ENCODE assay signal across 8 cellular contexts in genomic region chr18:62586148-62586774, GRCh38.
DNase-seq lines count a peak whose midpoint lies in the region; ATAC-seq, FAIRE-seq and TF ChIP-seq lines count a peak whose summit lies in the region.

No MANE protein-coding gene starts in this region.

- TF ChIP-seq CTCF in GM10248 (IDR thresholded peaks at IDR 0.05; ENCODE audit: control extremely low read depth, extremely low read depth, low read depth, missing control alignments) = peak; percentile 91
- peak; percentile 73 to 97 (median 92) for TF ChIP-seq CTCF in HCT116 (IDR thresholded peaks at IDR 0.05 in 2 of 3, conservative IDR thresholded peaks at IDR 0.05 in 1 of 3; ENCODE audit: borderline replicate concordance in 1 of 3, insufficient read depth in 1 of 3, low read depth in 2 of 3, low read length in 2 of 3)

- no TSS peak for BruUV-seq in HCT116 (replicated peaks; lab: Mats Ljungman, UMichigan)

- peak; percentile 86 for DNase-seq in GM10248 (ENCODE audit: extremely low spot score)
- DNase-seq in HCT116 (ENCODE audit: low read depth, low spot score) = peak; percentile 32
- peak; percentile 67 for DNase-seq in NCI-H1105 treated with DMSO at 0.1 percent for 48 hours (lab: John Stamatoyannopoulos, UW)
- DNase-seq in T-helper 2 cell treated with Interferon-gamma antibody and Interleukin-4, amounts not matched to agents 5 μg/mL and 100 μg/mL, for 36 hours (ENCODE audit: low spot score) = peak; percentile 85
- peak; percentile 87 for DNase-seq in astrocyte of the hippocampus (ENCODE audit: low read depth, low spot score)
- DNase-seq in hypothalamus (lab: John Stamatoyannopoulos, UW) = peak in 48 of 51 donors; percentile 7 to 87 (median 58)
- DNase-seq in small intestine = peak; percentile 50
- no peak for DNase-seq in OCI-M2 (lab: John Stamatoyannopoulos, UW; ENCODE audit: unreplicated experiment)

- TF ChIP-seq POLR2A in HCT116 (IDR thresholded peaks at IDR 0.05; ENCODE audit: borderline replicate concordance, extremely low read depth, insufficient read depth, insufficient read length) = no peak

- peaks cover 28% of the 10 kb centered on the region for H3K36me3 Mint-ChIP-seq in T-helper 2 cell treated with Interferon-gamma antibody and Interleukin-4, amounts not matched to agents 5 μg/mL and 100 μg/mL, for 36 hours (ENCODE audit: low read depth)

- H3K27ac Mint-ChIP-seq in T-helper 2 cell treated with Interferon-gamma antibody and Interleukin-4, amounts not matched to agents 5 μg/mL and 100 μg/mL, for 36 hours = peak overlapping the region; percentile 87

- intact Hi-C loops in HCT116 (cut with micrococcal nuclease) = loop anchor here (1.0 kb wide), 1 partner anchor 396 kb away; no protein-coding TSS in a partner anchor

- H3K4me3 ChIP-seq in HCT116 (replicated peaks in 1 of 2; ENCODE audit: low read depth in 1 of 2, low read length in 2 of 2) (no peak overlapping the region), small intestine (ENCODE audit: low read depth in 1 of 2, low read length in 2 of 2) (no peak overlapping the region)

- no peaks in the 10 kb centered on the region for H3K27me3 ChIP-seq in HCT116 (ENCODE audit: insufficient read depth, low read length)
- no peaks in the 10 kb centered on the region for H3K27me3 ChIP-seq in small intestine (ENCODE audit: control insufficient read depth in 2 of 2, insufficient read depth in 2 of 2, low read length in 2 of 2)

- H3K4me1 Mint-ChIP-seq in T-helper 2 cell treated with Interferon-gamma antibody and Interleukin-4, amounts not matched to agents 5 μg/mL and 100 μg/mL, for 36 hours (ENCODE audit: low read depth) = peaks cover 36% of the 10 kb centered on the region

- H3K9me3 Mint-ChIP-seq in T-helper 2 cell treated with Interferon-gamma antibody and Interleukin-4, amounts not matched to agents 5 μg/mL and 100 μg/mL, for 36 hours = no peaks in the 10 kb centered on the region

- RAD21 ChIA-PET in HCT116 (lab: Charles Lee; ENCODE audit: low non-redundant PET in 1 of 2, low total read pairs in 2 of 2, uncharacterized antibody in 2 of 2, unreplicated experiment in 2 of 2) = no interaction called here

- H3K36me3 ChIP-seq in HCT116 (ENCODE audit: control insufficient read depth in 1 of 2, insufficient read depth in 2 of 2, low read length in 2 of 2) (no peaks in the 10 kb centered on the region), small intestine (ENCODE audit: control insufficient read depth in 2 of 2, insufficient read depth in 2 of 2, low read length in 2 of 2) (no peaks in the 10 kb centered on the region)

- H3K9ac ChIP-seq in HCT116 (ENCODE audit: low read length) = no peak overlapping the region

- H3K79me2 ChIP-seq in HCT116 (ENCODE audit: insufficient read depth, low read length) = no peaks in the 10 kb centered on the region

- ATAC-seq in HCT116 = peak; percentile 85

- POLR2A ChIA-PET in GM10248 (lab: Yijun Ruan, JAX) (interaction anchor here (0.6 to 0.7 kb wide), 2 partner anchors 59 to 557 kb away, joined by 3 to 5 read pairs; no protein-coding TSS in a partner anchor), HCT116 (lab: Charles Lee) (no interaction called here)

- no peaks in the 10 kb centered on the region for H3K9me2 ChIP-seq in HCT116 (ENCODE audit: insufficient read depth)

- H3K4me1 ChIP-seq in HCT116 (ENCODE audit: control insufficient read depth in 1 of 2, insufficient read depth in 2 of 2, low read length in 2 of 2) (peaks cover 0 to 8% of the 10 kb centered on the region in 2 experiments; a peak in 2 of 4 replicates), small intestine (ENCODE audit: control insufficient read depth in 2 of 2, insufficient read depth in 1 of 2, low read depth in 1 of 2, low read length in 1 of 2) (no peaks in the 10 kb centered on the region)

- peak; percentile 89 for TF ChIP-seq RAD21 in HCT116 (IDR thresholded peaks at IDR 0.05; ENCODE audit: low read depth)

- no peak for FAIRE-seq in small intestine (lab: Jason Lieb, UNC)

- H4K20me1 ChIP-seq in HCT116 (ENCODE audit: insufficient read depth) = no peaks in the 10 kb centered on the region

- H3K27me3 Mint-ChIP-seq in T-helper 2 cell treated with Interferon-gamma antibody and Interleukin-4, amounts not matched to agents 5 μg/mL and 100 μg/mL, for 36 hours (ENCODE audit: low read depth) = no peaks in the 10 kb centered on the region

- no peak overlapping the region for H3K4me2 ChIP-seq in HCT116 (ENCODE audit: low read length)

- CTCF ChIA-PET in GM10248 (lab: Yijun Ruan, JAX) = interaction anchor here (0.6 to 7.9 kb wide), 34 partner anchors 10 to 432 kb away, joined by 3 to 114 read pairs (median 4); partner anchors contain the start of genes PIGN, RELCH and ZCCHC2
- CTCF ChIA-PET in HCT116 (lab: Charles Lee) = interaction anchor here (0.6 to 3.5 kb wide), 8 partner anchors 8 to 409 kb away, joined by 3 to 34 read pairs (median 4); no protein-coding TSS in a partner anchor

- H2AFZ ChIP-seq in HCT116 (ENCODE audit: low read depth, low read length, poor library complexity, severe bottlenecking) = no peak overlapping the region

- peak overlapping the region; percentile 30 for H3K4me3 Mint-ChIP-seq in T-helper 2 cell treated with Interferon-gamma antibody and Interleukin-4, amounts not matched to agents 5 μg/mL and 100 μg/mL, for 36 hours

- H3K9me3 ChIP-seq in HCT116 (ENCODE audit: control insufficient read depth in 1 of 2, insufficient read depth in 1 of 2, low read depth in 1 of 2, low read length in 2 of 2) (no peaks in the 10 kb centered on the region), small intestine (ENCODE audit: control insufficient read depth, low read depth) (no peaks in the 10 kb centered on the region)

- no peak overlapping the region for H3K27ac ChIP-seq in HCT116 (ENCODE audit: low read depth, low read length)
- no peak overlapping the region for H3K27ac ChIP-seq in small intestine (ENCODE audit: low read depth in 1 of 2, low read length in 1 of 2)

- 19 to 36% (median 28%) methylated on average over 14 of the region's 14 CpGs for WGBS in small intestine, 3 donors

TF ChIP-seq in HCT116, 20 proteins besides CTCF, POLR2A, EP300 and RAD21:
- no peak for TF ChIP-seq MAX (IDR thresholded peaks at IDR 0.05)
- TF ChIP-seq TCF7L2 (IDR thresholded peaks at IDR 0.05; ENCODE audit: borderline replicate concordance, extremely low read depth, insufficient read depth, insufficient read length) = no peak
- TF ChIP-seq, protein P1, sequence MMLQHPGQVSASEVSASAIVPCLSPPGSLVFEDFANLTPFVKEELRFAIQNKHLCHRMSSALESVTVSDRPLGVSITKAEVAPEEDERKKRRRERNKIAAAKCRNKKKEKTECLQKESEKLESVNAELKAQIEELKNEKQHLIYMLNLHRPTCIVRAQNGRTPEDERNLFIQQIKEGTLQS (IDR thresholded peaks at IDR 0.05) = no peak
- no peak for TF ChIP-seq ELF1 (IDR thresholded peaks at IDR 0.05; ENCODE audit: borderline replicate concordance, low read depth)
- TF ChIP-seq ZBTB33 (IDR thresholded peaks at IDR 0.05; ENCODE audit: extremely low read depth, insufficient replicate concordance, low read length) = no peak
- TF ChIP-seq EZH2phosphoT487 (IDR thresholded peaks at IDR 0.05; ENCODE audit: borderline replicate concordance) = no peak
- TF ChIP-seq EGR1 (IDR thresholded peaks at IDR 0.05; ENCODE audit: low read depth) = peak; percentile 36; the same call in 1 of the 2 replicates
- no peak for TF ChIP-seq SIN3A (IDR thresholded peaks at IDR 0.05; ENCODE audit: low read depth)
